ENCODE assay signal across 1 cellular context in the genomic region with DNA sequence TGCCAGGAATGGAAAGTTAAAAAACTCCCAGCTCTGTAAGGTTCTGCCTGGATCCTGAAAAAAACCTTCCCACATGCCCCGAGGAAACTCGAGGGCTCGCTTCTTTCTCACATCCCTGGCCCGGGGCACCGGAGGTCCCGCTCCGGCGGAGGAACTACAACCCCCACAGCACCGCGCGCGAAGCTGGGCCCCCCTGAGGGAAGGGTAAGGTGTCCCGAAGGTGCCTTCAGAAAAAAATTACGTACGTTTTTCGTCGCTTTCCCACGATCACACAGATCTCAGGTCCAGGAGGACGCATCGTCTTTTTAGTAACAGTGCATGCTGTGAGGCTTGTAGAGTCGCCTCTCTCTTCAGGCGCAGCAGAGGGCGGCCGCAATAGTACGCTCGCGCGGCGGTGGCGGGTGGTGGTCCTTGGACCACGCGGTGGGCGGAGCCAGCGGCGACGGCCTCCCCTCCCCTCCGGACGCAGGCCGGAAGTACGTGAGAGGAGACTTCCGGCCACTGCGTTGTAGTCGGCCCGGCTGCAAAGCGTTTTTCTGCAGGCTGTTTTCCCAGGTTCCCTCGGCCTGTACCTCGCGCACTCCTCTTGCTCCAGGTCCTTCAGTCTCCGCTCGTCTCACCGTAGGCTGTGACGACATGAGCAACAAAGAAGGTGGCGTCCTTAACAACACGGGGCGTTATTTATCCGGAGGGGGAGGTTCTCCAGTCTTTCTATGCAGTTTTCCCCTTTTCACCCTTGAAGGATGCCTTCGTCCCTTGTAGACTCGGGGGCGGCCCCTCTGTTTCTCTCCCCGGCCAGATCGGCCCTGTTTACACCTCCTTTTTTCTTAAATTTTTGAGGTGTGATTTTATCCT.
TF ChIP-seq lines count a peak whose summit lies in the region.

TSNAX (plus strand) TSS at position 495 of the 855 bp plus-strand sequence; CDS start at position 637, 142 bp downstream.

TF ChIP-seq in SK-N-SH treated with all-trans-retinoic acid at 6 μM for 48 hours, 23 proteins besides CTCF, POLR2A, EP300 and RAD21 (continued from another document):
- TF ChIP-seq ZNF565 (CRISPR knock-in tag; conservative IDR thresholded peaks at IDR 0.05; ENCODE audit: low read depth), result no peak
